20 cellular contexts compared by ENCODE assay signal in genomic region chr9:13205824-13206223, GRCh38.
DNase-seq lines count a peak whose midpoint lies in the region; ATAC-seq, FAIRE-seq and TF ChIP-seq lines count a peak whose summit lies in the region.
"Had no signal": no experiment of that assay in that cellular context is flagged by ENCODE, and none has a peak within 500 bp of the region (broad histone marks: within the 10 kb centered on the region; RNA-seq: fewer than 3 reads in every experiment).

No MANE protein-coding gene starts in this region.

- no peaks in the 10 kb centered on the region for H3K9me2 ChIP-seq in GM23248 (ENCODE audit: insufficient read depth)

- H3K4me3 ChIP-seq in breast epithelium, result no peak overlapping the region
- no peak overlapping the region for H3K4me3 ChIP-seq in H1 (ENCODE audit: extremely low read depth in 1 of 4, insufficient read depth in 2 of 4, low read depth in 3 of 4, low read length in 4 of 4)
- H3K4me3 ChIP-seq in GM23248, result no peak overlapping the region

- POLR2A ChIA-PET in MCF 10A (lab: Yijun Ruan, JAX), result interaction anchor here (0.9 kb wide), 2 partner anchors 11 to 1580 kb away, joined by 3 read pairs; no protein-coding TSS in a partner anchor
- POLR2A ChIA-PET in H1 (lab: Charles Lee; ENCODE audit: partially characterized antibody), result no interaction called here

- TF ChIP-seq POLR2A in breast epithelium (IDR thresholded peaks at IDR 0.05) (no peak), H1 (IDR thresholded peaks at IDR 0.05; ENCODE audit: control extremely low read depth in 1 of 2, low read depth in 2 of 2, low read length in 2 of 2) (no peak)

- no peak for FAIRE-seq in H1 (lab: Jason Lieb, UNC)
- FAIRE-seq: GM12891 had no signal

- no peak overlapping the region for H4K8ac ChIP-seq in H1 (ENCODE audit: extremely low read depth, insufficient read depth, low read length)

- BruUV-seq in MCF 10A (replicated peaks; lab: Mats Ljungman, UMichigan), result no TSS peak

- H2AFZ ChIP-seq in H1 (ENCODE audit: low read length), result no peak overlapping the region
- H2AFZ ChIP-seq in GM23248, result no peak overlapping the region

- H3K36me3 Mint-ChIP-seq in MCF 10A (ENCODE audit: insufficient read depth, unreplicated experiment), result peaks cover 13% of the 10 kb centered on the region
- H3K36me3 Mint-ChIP-seq: CD8-positive, alpha-beta T cell had no signal

- WGBS in H1 (ENCODE audit: extremely low coverage in 1 of 2, insufficient coverage in 1 of 2, insufficient read length in 1 of 2, insufficient replicate concordance in 2 of 2, low coverage in 1 of 2, low lambda C conversion rate in 2 of 2, missing lambda C conversion rate in 1 of 2), 2 experiments, result 94% methylated on average over 3 of the region's 3 CpGs; no CpG with 5 or more reads in 1 of the 2 experiments
- WGBS in GM23248 (ENCODE audit: low coverage in 1 of 2, low lambda C conversion rate in 2 of 2, missing lambda C conversion rate in 2 of 2), 2 experiments, result 94 to 96% methylated on average over 3 of the region's 3 CpGs

- CTCF ChIA-PET in MCF 10A (lab: Yijun Ruan, JAX) (interaction anchor here (0.6 to 2.1 kb wide), 6 partner anchors 12 to 994 kb away, joined by 3 to 7 read pairs (median 4); no protein-coding TSS in a partner anchor), H1 (lab: Charles Lee; ENCODE audit: partially characterized antibody) (no interaction called here)

- TF ChIP-seq RAD21 in H1 (IDR thresholded peaks at IDR 0.05 in 1 of 2, conservative IDR thresholded peaks at IDR 0.05 in 1 of 2; ENCODE audit: low read depth in 2 of 2, low read length in 2 of 2), result no peak

- H2BK15ac ChIP-seq in H1 (ENCODE audit: low read length), result no peak overlapping the region

- peaks cover 17% of the 10 kb centered on the region for H3K4me1 Mint-ChIP-seq in MCF 10A (ENCODE audit: insufficient read depth, unreplicated experiment)

- no peak overlapping the region for H2BK120ac ChIP-seq in H1 (replicated peaks; ENCODE audit: low read depth, low read length)

- no peak overlapping the region for H2AK5ac ChIP-seq in H1 (ENCODE audit: low read depth, low read length)

- no peaks in the 10 kb centered on the region for H3K23me2 ChIP-seq in H1 (ENCODE audit: low read depth, low read length)

- in situ Hi-C loops in GM23248 (cut with MboI), result no loop called here

- no peaks in the 10 kb centered on the region for H3K9me3 ChIP-seq in breast epithelium
- H3K9me3 ChIP-seq in H1 (ENCODE audit: insufficient read depth in 2 of 2, low read depth in 1 of 2, low read length in 1 of 2), result no peaks in the 10 kb centered on the region
- no peaks in the 10 kb centered on the region for H3K9me3 ChIP-seq in GM23248 (ENCODE audit: low read depth)

- no peak overlapping the region for H2BK20ac ChIP-seq in H1 (ENCODE audit: low read length)

- H3K79me1 ChIP-seq in H1 (ENCODE audit: low read depth, low read length), result no peaks in the 10 kb centered on the region

- H3K27ac Mint-ChIP-seq in MCF 10A (ENCODE audit: low read depth, unreplicated experiment), result peak overlapping the region; percentile 35
- H3K27ac Mint-ChIP-seq: CD8-positive, alpha-beta T cell had no signal

- H3K4me2 ChIP-seq in H1 (ENCODE audit: insufficient read depth in 1 of 2, low read depth in 2 of 2, low read length in 2 of 2) (no peak overlapping the region), GM23248 (ENCODE audit: unreplicated experiment) (no peak overlapping the region)

- no peak for TF ChIP-seq EP300 in H1 (IDR thresholded peaks at IDR 0.05; ENCODE audit: borderline replicate concordance in 1 of 2, low read depth in 2 of 2, low read length in 2 of 2)

- H3K36me3 ChIP-seq in breast epithelium, result no peaks in the 10 kb centered on the region
- H3K36me3 ChIP-seq in H1 (ENCODE audit: control insufficient read depth in 2 of 4, insufficient read depth in 4 of 4, low read length in 3 of 4), result peaks cover 5 to 17% (median 14%) of the 10 kb centered on the region in 4 experiments; a peak in 7 of 8 replicates
- H3K36me3 ChIP-seq in GM23248 (ENCODE audit: low read depth), result peaks cover 22% of the 10 kb centered on the region

- H4K5ac ChIP-seq in H1 (ENCODE audit: insufficient read length, low read depth, low read length), result no peak overlapping the region

- no peak overlapping the region for H3K56ac ChIP-seq in H1 (replicated peaks; ENCODE audit: insufficient read length, low read depth, low read length)

- H4K20me1 ChIP-seq in H1 (replicated peaks in 1 of 2; ENCODE audit: control insufficient read depth in 1 of 2, insufficient read depth in 2 of 2, low read length in 2 of 2) (no peaks in the 10 kb centered on the region), GM23248 (ENCODE audit: insufficient read depth) (no peaks in the 10 kb centered on the region)

- no peak for ATAC-seq in HG03378 (IDR thresholded peaks at IDR 0.05; ENCODE audit: unreplicated experiment)
- ATAC-seq: CD8-positive, alpha-beta T cell had no signal

- H3K4me1 ChIP-seq in breast epithelium, result no peaks in the 10 kb centered on the region
- H3K4me1 ChIP-seq in H1 (replicated peaks in 1 of 4; ENCODE audit: control insufficient read depth in 3 of 4, insufficient read depth in 4 of 4, low read length in 3 of 4), result no peaks in the 10 kb centered on the region
- no peaks in the 10 kb centered on the region for H3K4me1 ChIP-seq in GM23248 (ENCODE audit: insufficient read depth)

- no peak overlapping the region for H3K4ac ChIP-seq in H1 (replicated peaks; ENCODE audit: insufficient read length, low read depth, low read length)

- H3K23ac ChIP-seq in H1 (ENCODE audit: insufficient read length), result no peak overlapping the region

- H4K91ac ChIP-seq in H1 (replicated peaks; ENCODE audit: insufficient read length, low read length), result no peak overlapping the region

- no peaks in the 10 kb centered on the region for H3K27me3 Mint-ChIP-seq in MCF 10A (ENCODE audit: insufficient read depth, unreplicated experiment)

- no peak overlapping the region for H2BK5ac ChIP-seq in H1 (ENCODE audit: low read depth, low read length)

- no peak overlapping the region for H3K14ac ChIP-seq in H1 (ENCODE audit: insufficient read length)

- H3K9ac ChIP-seq in H1 (replicated peaks in 1 of 4; ENCODE audit: extremely low read depth in 1 of 4, low read depth in 3 of 4, low read length in 3 of 4) (no peak overlapping the region), GM23248 (no peak overlapping the region)

- no peaks in the 10 kb centered on the region for H3F3A ChIP-seq in GM23248 (ENCODE audit: insufficient read depth)

- intact Hi-C loops in MCF 10A (cut with micrococcal nuclease) (no loop called here), breast epithelium (cut with DNase I; ENCODE audit: low total_unique reads) (no loop called here)

- TF ChIP-seq CTCF in MCF 10A (IDR thresholded peaks at IDR 0.05; ENCODE audit: unreplicated experiment), result no peak
- no peak for TF ChIP-seq CTCF in breast epithelium (IDR thresholded peaks at IDR 0.05)
- no peak for TF ChIP-seq CTCF in H1 (IDR thresholded peaks at IDR 0.05; ENCODE audit: control extremely low read depth in 1 of 3, insufficient read depth in 1 of 3, low read depth in 1 of 3, low read length in 3 of 3)

- DNase-seq in MCF 10A (ENCODE audit: unreplicated experiment) (peak; percentile 33), breast epithelium (ENCODE audit: low spot score in 2 of 2) (no peak), H1 (ENCODE audit: low read depth in 1 of 2, low spot score in 2 of 2) (no peak), iris pigment epithelial cell (ENCODE audit: low read depth) (peak; percentile 60), renal cortical epithelial cell (ENCODE audit: low read depth) (peak; percentile 28), NCI-H187 treated with DMSO at 0.1 percent for 48 hours (lab: John Stamatoyannopoulos, UW) (no peak), GM23248 (no peak)
- DNase-seq: Calu3; CD8-positive, alpha-beta T cell; EL; HCEC 1CT; KG1; NCI-H1048; NCI-H1436 treated with DMSO at 0.1 percent for 48 hours; NCI-H2081 treated with DMSO at 0.1 percent for 48 hours; NCI-H446 treated with DMSO at 0.1 percent for 48 hours; NCI-H69; Right ventricle myocardium superior had no signal

- H3K9me3 Mint-ChIP-seq in MCF 10A (ENCODE audit: unreplicated experiment), result no peaks in the 10 kb centered on the region

- no peak overlapping the region for H2BK12ac ChIP-seq in H1 (ENCODE audit: low read depth, low read length)

- no peaks in the 10 kb centered on the region for H3K27me3 ChIP-seq in breast epithelium
- H3K27me3 ChIP-seq in H1 (replicated peaks in 1 of 4; ENCODE audit: control insufficient read depth in 3 of 4, extremely low read depth in 1 of 4, insufficient read depth in 3 of 4, low read length in 3 of 4), result no peaks in the 10 kb centered on the region
- H3K27me3 ChIP-seq in GM23248 (replicated peaks; ENCODE audit: insufficient read depth), result no peaks in the 10 kb centered on the region

- no peak overlapping the region for H3K27ac ChIP-seq in breast epithelium
- no peak overlapping the region for H3K27ac ChIP-seq in H1 (ENCODE audit: low read depth, low read length)
- H3K27ac ChIP-seq in GM23248, result no peak overlapping the region

- H3K18ac ChIP-seq in H1 (ENCODE audit: extremely low read depth, low read length), result no peak overlapping the region

- H3K4me3 Mint-ChIP-seq in MCF 10A (ENCODE audit: unreplicated experiment), result no peak overlapping the region
- H3K4me3 Mint-ChIP-seq: CD8-positive, alpha-beta T cell had no signal

- H3K79me2 ChIP-seq in H1 (ENCODE audit: control insufficient read depth in 1 of 2, insufficient read depth in 2 of 2, low read length in 2 of 2) (no peaks in the 10 kb centered on the region), GM23248 (ENCODE audit: insufficient read depth) (no peaks in the 10 kb centered on the region)

TF ChIP-seq in H1, 55 proteins besides CTCF, POLR2A, EP300 and RAD21:
- no peak for TF ChIP-seq HDAC6 (IDR thresholded peaks at IDR 0.05; ENCODE audit: low read depth, low read length)
- TF ChIP-seq ATF3 (IDR thresholded peaks at IDR 0.05; ENCODE audit: insufficient read depth, low read depth, low read length), result no peak
- no peak for TF ChIP-seq ATF2 (IDR thresholded peaks at IDR 0.05; ENCODE audit: low read length)
- TF ChIP-seq CEBPB (IDR thresholded peaks at IDR 0.05; ENCODE audit: low read depth, low read length), result peak; percentile 87

Comparison
In these comparisons a context has a peak if more than half of its experiments do, and no peak if none do; other contexts are left out.
1. DNase-seq: peak in MCF 10A (single experiment), iris pigment epithelial cell (single experiment) and renal cortical epithelial cell (single experiment); none in breast epithelium (0 of 2), H1 (0 of 2), NCI-H187 treated with DMSO at 0.1 percent for 48 hours (single experiment) and GM23248 (single experiment).